Comparison of ENCODE assay signal across 18 cellular contexts in genomic region chr9:135519179-135519971, GRCh38. TPM values are rescaled to one million over a fixed set of nuclear protein-coding genes. Genes with fewer than 3 reads are reported as not detected.
DNase-seq lines count a peak whose midpoint lies in the region; ATAC-seq, FAIRE-seq and TF ChIP-seq lines count a peak whose summit lies in the region.
"Had no signal": no experiment of that assay in that cellular context is flagged by ENCODE, and none has a peak within 500 bp of the region (broad histone marks: within the 10 kb centered on the region; RNA-seq: fewer than 3 reads in every experiment).

No MANE protein-coding gene starts in this region.

- intact Hi-C loops in stomach (cut with DNase I; ENCODE audit: low total_unique reads): no loop called here

- peaks cover 0 to 56% (median 16%) of the 10 kb centered on the region in 3 donors for H3K27me3 ChIP-seq in stomach
- H3K27me3 ChIP-seq: BE2C had no signal

- peaks cover 6% of the 10 kb centered on the region for H3K4me1 Mint-ChIP-seq in WTC11

- TF ChIP-seq POLR2A in stomach (IDR thresholded peaks at IDR 0.05): no peak

- 89 to 93% (median 92%) methylated on average over 10 of the region's 10 CpGs for WGBS in stomach, 5 donors

- no peaks in the 10 kb centered on the region for H3K9me3 ChIP-seq in stomach
- H3K9me3 ChIP-seq: A549, BE2C had no signal

- no peak for TF ChIP-seq CTCF in WTC11 (IDR thresholded peaks at IDR 0.05)
- TF ChIP-seq CTCF in stomach (IDR thresholded peaks at IDR 0.05): no peak

- H3K27ac ChIP-seq in stomach: no peak overlapping the region
- H3K27ac ChIP-seq: A549, C4-2B had no signal

- no peaks in the 10 kb centered on the region for H3K36me3 Mint-ChIP-seq in WTC11
- H3K36me3 Mint-ChIP-seq: CD4-positive, alpha-beta memory T cell; IgD-negative memory B cell had no signal

- DNase-seq in HTR-8/SVneo (ENCODE audit: insufficient read length, low spot score) (no peak), WTC11 (ENCODE audit: low spot score) (no peak), islet precursor cell (peak; percentile 4), stomach (peak; percentile 3), hippocampal formation (lab: John Stamatoyannopoulos, UW) (no peak), NCI-H1417 (lab: John Stamatoyannopoulos, UW) (no peak)
- DNase-seq: BE2C; CD4-positive, alpha-beta memory T cell; DMS79; HCEC 1CT had no signal

- peak; percentile 77 for FAIRE-seq in HTR-8/SVneo (lab: Jason Lieb, UNC)
- FAIRE-seq: A549, GM12878 had no signal

- no peaks in the 10 kb centered on the region for H3K4me1 ChIP-seq in stomach
- H3K4me1 ChIP-seq: BE2C had no signal

- ATAC-seq in WTC11 (no peak), HG02970 (IDR thresholded peaks at IDR 0.05; ENCODE audit: low FRiP score, unreplicated experiment) (no peak)
- ATAC-seq: A549, GM12878 had no signal

- H3K36me3 ChIP-seq in stomach: no peaks in the 10 kb centered on the region
- H3K36me3 ChIP-seq: BE2C had no signal

- CTCF ChIA-PET in WTC11 (lab: Charles Lee): interaction anchor here (0.6 kb wide), 1 partner anchor 212 kb away, joined by 5 read pairs; no protein-coding TSS in a partner anchor

- H3K4me3 ChIP-seq in stomach: no peak overlapping the region
- H3K4me3 ChIP-seq: A549, GM12878 had no signal

- TF ChIP-seq EP300 in stomach (IDR thresholded peaks at IDR 0.05): no peak

- H3K4me3 Mint-ChIP-seq in WTC11: no peak overlapping the region
- H3K4me3 Mint-ChIP-seq: CD4-positive, alpha-beta memory T cell; IgD-negative memory B cell had no signal

- POLR2A ChIA-PET in WTC11 (lab: Charles Lee): no interaction called here

- H3K9me3 Mint-ChIP-seq in WTC11: peaks cover 7% of the 10 kb centered on the region
- H3K9me3 Mint-ChIP-seq: CD4-positive, alpha-beta memory T cell; IgD-negative memory B cell had no signal

- no peaks in the 10 kb centered on the region for H3K27me3 Mint-ChIP-seq in WTC11 (ENCODE audit: low read depth)

- no peak overlapping the region for H3K27ac Mint-ChIP-seq in WTC11
- H3K27ac Mint-ChIP-seq: IgD-negative memory B cell had no signal

TF ChIP-seq in WTC11, 78 proteins besides CTCF, POLR2A, EP300 and RAD21:
- TF ChIP-seq AR (CRISPR knock-in tag; IDR thresholded peaks at IDR 0.05): no peak
- TF ChIP-seq ZNF317 (CRISPR knock-in tag; IDR thresholded peaks at IDR 0.05; ENCODE audit: borderline replicate concordance, low read depth): peak; percentile 61; the same call in 1 of the 2 replicates
- TF ChIP-seq E2F5 (CRISPR knock-in tag; IDR thresholded peaks at IDR 0.05): no peak
- no peak for TF ChIP-seq USF2 (CRISPR knock-in tag; IDR thresholded peaks at IDR 0.05)

RNA-seq across cellular contexts. Expression of gene LCN1, which starts 1.9 kb away (rescaled TPM):
- total RNA-seq in WTC11 (2021) (not detected in 3 replicates), stomach (not detected)
- not detected for polyA plus RNA-seq in stomach
- total RNA-seq: CD4-positive, alpha-beta memory T cell; G401; GM12878; H4 had no signal
- polyA plus RNA-seq: A549; AG04450; CD4-positive, alpha-beta memory T cell; GM12878; IgD-negative memory B cell had no signal

RNA-seq across cellular contexts. Expression of gene MRPS2, which starts 18.9 kb away (rescaled TPM):
- total RNA-seq in WTC11 (2021): 74.2 to 78.0 TPM (median 77.6 TPM) in 3 replicates
- total RNA-seq in stomach: 10 to 100 TPM in 3 of 5 donors, 1 to 10 TPM in 2; 1.8 to 46.3 (median 36.2) TPM
- polyA plus RNA-seq in stomach: 10 to 100 TPM; 35.7 to 54.7 (median 44.0) TPM

RNA-seq across cellular contexts. Expression of gene OBP2A, which starts 26.6 kb away (rescaled TPM):
- total RNA-seq in WTC11 (2021): not detected in 3 replicates
- not detected for total RNA-seq in stomach
- polyA plus RNA-seq in stomach: not detected
- total RNA-seq: CD4-positive, alpha-beta memory T cell; G401; GM12878; H4 had no signal
- polyA plus RNA-seq: A549; AG04450; CD4-positive, alpha-beta memory T cell; GM12878; IgD-negative memory B cell had no signal

RNA-seq across cellular contexts. Expression of gene PPP1R26, which starts 39.8 kb away (rescaled TPM):
- total RNA-seq in WTC11 (2021) (36.2 to 44.4 TPM (median 37.4 TPM) in 3 replicates), stomach (10 to 100 TPM; 11.6 to 22.8 (median 15.4) TPM)
- 1 to 10 TPM; 5.3 to 7.4 (median 6.8) TPM for polyA plus RNA-seq in stomach

RNA-seq across cellular contexts. Expression of gene PAEP, which starts 42.2 kb away (rescaled TPM):
- not detected in 3 replicates for total RNA-seq in WTC11 (2021)
- total RNA-seq in stomach: not detected
- polyA plus RNA-seq in stomach: not detected
- total RNA-seq: CD4-positive, alpha-beta memory T cell; G401; GM12878 had no signal
- polyA plus RNA-seq: A549; AG04450; CD4-positive, alpha-beta memory T cell; GM12878; IgD-negative memory B cell had no signal

Comparison
In these comparisons a context has a peak if more than half of its experiments do, and no peak if none do; other contexts are left out.
1. DNase-seq: peak in islet precursor cell (single experiment) and stomach (single experiment); none in HTR-8/SVneo (single experiment), WTC11 (single experiment), hippocampal formation (0 of 2) and NCI-H1417 (0 of 3).